15 cellular contexts compared by ENCODE assay signal in the genomic region with DNA sequence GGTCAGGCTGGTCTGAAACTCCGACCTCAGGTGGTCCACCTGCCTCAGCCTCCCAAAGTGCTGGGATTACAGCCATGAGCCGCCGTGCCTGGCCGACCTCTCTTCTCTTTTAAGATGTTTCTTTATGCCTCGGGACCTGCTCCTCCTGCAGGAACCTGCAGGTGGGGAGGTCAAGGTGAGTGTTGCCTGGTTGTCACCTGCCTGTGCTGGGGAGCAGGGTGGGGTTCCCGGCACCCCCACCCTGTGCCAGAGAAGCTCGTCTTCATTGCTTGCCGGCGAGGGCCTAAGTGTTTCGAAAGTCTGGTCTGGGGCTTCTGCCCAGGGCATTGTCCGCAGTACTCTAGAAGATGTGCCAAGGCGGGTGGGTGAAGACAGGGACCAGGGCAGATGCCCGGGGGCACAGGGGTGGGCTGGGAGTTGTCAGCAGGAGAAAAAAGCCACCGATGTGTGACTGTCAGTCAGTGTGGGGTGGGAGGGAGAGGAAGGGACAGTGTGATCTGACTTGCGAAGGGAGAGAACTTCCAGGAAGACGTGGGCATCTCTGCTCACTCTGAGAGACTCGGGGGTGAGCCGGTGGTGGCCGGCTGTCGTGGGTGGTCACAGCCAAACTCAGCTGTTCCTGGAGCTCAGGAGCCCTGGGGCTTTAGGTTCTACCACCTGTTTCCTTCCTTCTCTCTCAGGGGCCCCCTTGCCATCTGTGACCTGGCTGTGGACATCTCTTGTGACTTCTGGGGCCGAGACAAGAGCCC. TPM values are rescaled to one million over a fixed set of nuclear protein-coding genes. Genes with fewer than 3 reads are reported as not detected.
DNase-seq lines count a peak whose midpoint lies in the region; ATAC-seq, FAIRE-seq and TF ChIP-seq lines count a peak whose summit lies in the region.
"Had no signal": no experiment of that assay in that cellular context is flagged by ENCODE, and none has a peak within 500 bp of the region (broad histone marks: within the 10 kb centered on the region; RNA-seq: fewer than 3 reads in every experiment).

No MANE protein-coding gene starts in this region.

- ATAC-seq in heart left ventricle (peak in 1 of 4 donors; percentile 21), psoas muscle (peak; percentile 11 to 30 (median 30))

- peak overlapping the region in 6 of 12 donors; percentile 3 to 46 (median 32) for H3K4me3 ChIP-seq in heart left ventricle
- H3K4me3 ChIP-seq in psoas muscle = peak overlapping the region; percentile 30
- H3K4me3 ChIP-seq: tibial nerve had no signal

- DNase-seq in AG20443 (ENCODE audit: low spot score) (peak; percentile 21), heart left ventricle (no peak), psoas muscle (no peak), RCC 7860 (ENCODE audit: low spot score) (no peak), NCI-H2029 treated with DMSO at 0.1 percent for 48 hours (lab: John Stamatoyannopoulos, UW) (no peak)
- no peak for DNase-seq in activated CD8-positive, alpha-beta memory T cell treated with anti-CD3 and anti-CD28 coated beads, Interleukin-2, amount 50 U/mL, for 48 hours
- no peak for DNase-seq in activated CD4-positive, alpha-beta T cell treated with anti-CD3 and anti-CD28 coated beads for 48 hours
- DNase-seq: activated CD4-positive, alpha-beta T cell treated with anti-CD3 and anti-CD28 coated beads for 1 hour; DMS153; NCI-H2107; SW 1271 had no signal

- no peak for TF ChIP-seq POLR2A in heart left ventricle (IDR thresholded peaks at IDR 0.05)

- H3K4me1 ChIP-seq in heart left ventricle = peaks cover 0 to 53% (median 29%) of the 10 kb centered on the region in 12 donors
- H3K4me1 ChIP-seq in psoas muscle = peaks cover 10% of the 10 kb centered on the region

- TF ChIP-seq CTCF in heart left ventricle (IDR thresholded peaks at IDR 0.05) = no peak
- TF ChIP-seq CTCF in psoas muscle (IDR thresholded peaks at IDR 0.05) = no peak

- H3K36me3 ChIP-seq in heart left ventricle (no peaks in the 10 kb centered on the region), psoas muscle (ENCODE audit: insufficient read depth in 1 of 2, low read depth in 1 of 2) (no peaks in the 10 kb centered on the region)
- H3K36me3 ChIP-seq: tibial nerve had no signal

- no peak for FAIRE-seq in RCC 7860 (lab: Jason Lieb, UNC)
- FAIRE-seq: endometrium had no signal

- no peaks in the 10 kb centered on the region for H3K9me3 ChIP-seq in heart left ventricle
- H3K9me3 ChIP-seq in psoas muscle = no peaks in the 10 kb centered on the region
- H3K9me3 ChIP-seq: neutrophil, tibial nerve had no signal

- H3K27ac ChIP-seq in angular gyrus (ENCODE audit: low read depth, low read length) (peak overlapping the region; percentile 90), heart left ventricle (peak overlapping the region in 11 of 12 donors; percentile 23 to 73 (median 60)), psoas muscle (no peak overlapping the region)
- H3K27ac ChIP-seq: neutrophil had no signal

- intact Hi-C loops in heart left ventricle (cut with DNase I) (no loop called here), psoas muscle (cut with DNase I) (no loop called here)

- H3K27me3 ChIP-seq in heart left ventricle (no peaks in the 10 kb centered on the region), psoas muscle (ENCODE audit: insufficient read depth in 3 of 3, low read length in 2 of 3) (no peaks in the 10 kb centered on the region)
- H3K27me3 ChIP-seq: neutrophil had no signal

- 78 to 87% (median 83%) methylated on average over 21 of the region's 21 CpGs for WGBS in heart left ventricle, 4 donors
- WGBS in psoas muscle, 3 donors = 63 to 73% (median 65%) methylated on average over 18 to 21 of the region's 21 CpGs

RNA-seq across cellular contexts. Expression of a gene that starts 36.1 kb away (rescaled TPM):
- total RNA-seq in heart left ventricle (10 to 100 TPM in 8 of 9 donors, 1 to 10 TPM in 1; 7.5 to 27.0 (median 18.2) TPM), psoas muscle (10 to 100 TPM in 2 of 4 donors, 1 to 10 TPM in 2; 2.6 to 30.2 (median 12.4) TPM)
- polyA plus RNA-seq in heart left ventricle (10 to 100 TPM; 15.0 to 25.8 TPM), psoas muscle (1 to 10 TPM; 3.2 to 8.1 (median 6.1) TPM)
